ENCODE assay signal across 21 cellular contexts in genomic region chr10:69879628-69880257, GRCh38.
DNase-seq lines count a peak whose midpoint lies in the region; ATAC-seq, FAIRE-seq and TF ChIP-seq lines count a peak whose summit lies in the region.
"Had no signal": no experiment of that assay in that cellular context is flagged by ENCODE, and none has a peak within 500 bp of the region (broad histone marks: within the 10 kb centered on the region; RNA-seq: fewer than 3 reads in every experiment).

No MANE protein-coding gene starts in this region.

- no peaks in the 10 kb centered on the region for H4K20me1 ChIP-seq in H1 (replicated peaks in 1 of 2; ENCODE audit: control insufficient read depth in 1 of 2, insufficient read depth in 2 of 2, low read length in 2 of 2)

- no peak overlapping the region for H3K4ac ChIP-seq in H1 (replicated peaks; ENCODE audit: insufficient read length, low read depth, low read length)

- no peak for FAIRE-seq in H1 (lab: Jason Lieb, UNC)
- FAIRE-seq: GM12892 had no signal

- H3K9ac ChIP-seq in H1 (replicated peaks in 1 of 4; ENCODE audit: extremely low read depth in 1 of 4, low read depth in 3 of 4, low read length in 3 of 4): no peak overlapping the region

- H3K9me3 ChIP-seq in H1 (ENCODE audit: insufficient read depth in 2 of 2, low read depth in 1 of 2, low read length in 1 of 2): no peaks in the 10 kb centered on the region

- no peak overlapping the region for H2BK120ac ChIP-seq in H1 (replicated peaks; ENCODE audit: low read depth, low read length)

- no peak overlapping the region for H3K56ac ChIP-seq in H1 (replicated peaks; ENCODE audit: insufficient read length, low read depth, low read length)

- 0 out of 2 replicates have a peak overlapping the region, but pooled peaks have one; percentile 42 for H4K8ac ChIP-seq in H1 (ENCODE audit: extremely low read depth, insufficient read depth, low read length)

- no peak for DNase-seq in activated naive CD4-positive, alpha-beta T cell treated with Interleukin-2 at 50 U/mL for 16 hours
- DNase-seq in H1 (ENCODE audit: low read depth in 1 of 2, low spot score in 2 of 2) (no peak), DMS79 treated with DMSO at 0.1 percent for 48 hours (lab: John Stamatoyannopoulos, UW) (no peak), NCI-H1436 treated with DMSO at 0.1 percent for 48 hours (lab: John Stamatoyannopoulos, UW) (no peak)
- no peak for DNase-seq in stimulated activated naive B cell treated with anti-CD40 and anti-IgM and Interleukin-4, amounts not matched to agents 10 μg/mL and 1 μg/mL and 100 μg/mL, for 72 hours
- DNase-seq: 8988T; CD4-positive, CD25-positive, alpha-beta regulatory T cell; COR-L47; GF-D8; NCI-H1105; NCI-H187 treated with DMSO at 0.1 percent for 48 hours; NCI-H345; NCI-H524 treated with DMSO at 0.1 percent for 48 hours; PC-3; RPMI8226; SHP77 treated with DMSO at 0.1 percent for 48 hours had no signal

- H4K5ac ChIP-seq in H1 (ENCODE audit: insufficient read length, low read depth, low read length): no peak overlapping the region

- no peak for TF ChIP-seq RAD21 in H1 (IDR thresholded peaks at IDR 0.05 in 1 of 2, conservative IDR thresholded peaks at IDR 0.05 in 1 of 2; ENCODE audit: low read depth in 2 of 2, low read length in 2 of 2)

- H3K27me3 Mint-ChIP-seq in activated naive CD4-positive, alpha-beta T cell treated with anti-CD3 and anti-CD28 coated beads, Interleukin-2, amount 50 U/mL, for 24 hours: peaks cover 4% of the 10 kb centered on the region
- H3K27me3 Mint-ChIP-seq in nephron (ENCODE audit: low read depth): peaks cover 21% of the 10 kb centered on the region
- peaks cover 16 to 31% of the 10 kb centered on the region in 2 donors for H3K27me3 Mint-ChIP-seq in stimulated activated naive B cell treated with anti-CD40 and anti-IgM and Interleukin-4, amounts not matched to agents 10 μg/mL and 1 μg/mL and 100 μg/mL, for 72 hours

- H3K27me3 ChIP-seq in H1 (replicated peaks in 1 of 4; ENCODE audit: control insufficient read depth in 3 of 4, extremely low read depth in 1 of 4, insufficient read depth in 3 of 4, low read length in 3 of 4): no peaks in the 10 kb centered on the region; a peak in 3 of 7 replicates

- H3K9me3 Mint-ChIP-seq in activated naive CD4-positive, alpha-beta T cell treated with anti-CD3 and anti-CD28 coated beads, Interleukin-2, amount 50 U/mL, for 24 hours: no peaks in the 10 kb centered on the region
- H3K9me3 Mint-ChIP-seq in nephron: no peaks in the 10 kb centered on the region
- H3K9me3 Mint-ChIP-seq in stimulated activated naive B cell treated with anti-CD40 and anti-IgM and Interleukin-4, amounts not matched to agents 10 μg/mL and 1 μg/mL and 100 μg/mL, for 72 hours: no peaks in the 10 kb centered on the region
- H3K9me3 Mint-ChIP-seq: CD4-positive, CD25-positive, alpha-beta regulatory T cell had no signal

- H3K27ac ChIP-seq in H1 (ENCODE audit: low read depth, low read length): no peak overlapping the region

- peak overlapping the region; percentile 73; the same call in 1 of the 2 replicates for H2BK12ac ChIP-seq in H1 (ENCODE audit: low read depth, low read length)

- H4K91ac ChIP-seq in H1 (replicated peaks; ENCODE audit: insufficient read length, low read length): peak overlapping the region; percentile 77

- no peak for TF ChIP-seq EP300 in H1 (IDR thresholded peaks at IDR 0.05; ENCODE audit: borderline replicate concordance in 1 of 2, low read depth in 2 of 2, low read length in 2 of 2)

- H3K36me3 Mint-ChIP-seq in activated naive CD4-positive, alpha-beta T cell treated with anti-CD3 and anti-CD28 coated beads, Interleukin-2, amount 50 U/mL, for 24 hours: no peaks in the 10 kb centered on the region
- no peaks in the 10 kb centered on the region for H3K36me3 Mint-ChIP-seq in nephron (ENCODE audit: low read depth)
- H3K36me3 Mint-ChIP-seq in stimulated activated naive B cell treated with anti-CD40 and anti-IgM and Interleukin-4, amounts not matched to agents 10 μg/mL and 1 μg/mL and 100 μg/mL, for 72 hours: no peaks in the 10 kb centered on the region
- H3K36me3 Mint-ChIP-seq: CD4-positive, CD25-positive, alpha-beta regulatory T cell had no signal

- POLR2A ChIA-PET in H1 (lab: Charles Lee; ENCODE audit: partially characterized antibody): interaction anchor here (0.8 to 1.1 kb wide), 6 partner anchors 12 to 52 kb away, joined by 3 to 4 read pairs (median 3); no protein-coding TSS in a partner anchor

- WGBS in H1 (ENCODE audit: extremely low coverage in 1 of 2, insufficient coverage in 1 of 2, insufficient read length in 1 of 2, insufficient replicate concordance in 2 of 2, low coverage in 1 of 2, low lambda C conversion rate in 2 of 2, missing lambda C conversion rate in 1 of 2), 2 experiments: 78% methylated on average over 13 of the region's 13 CpGs; no CpG with 5 or more reads in 1 of the 2 experiments

- H3K23me2 ChIP-seq in H1 (ENCODE audit: low read depth, low read length): peaks cover 2% of the 10 kb centered on the region; the same call in 1 of the 2 replicates

- peaks cover 4 to 33% (median 21%) of the 10 kb centered on the region in 4 experiments for H3K4me1 ChIP-seq in H1 (replicated peaks in 1 of 4; ENCODE audit: control insufficient read depth in 3 of 4, insufficient read depth in 4 of 4, low read length in 3 of 4)

- CTCF ChIA-PET in H1 (lab: Charles Lee; ENCODE audit: partially characterized antibody): interaction anchor here (0.6 to 4.8 kb wide), 16 partner anchors 8 to 129 kb away, joined by 3 to 21 read pairs (median 6); no protein-coding TSS in a partner anchor

- H3K14ac ChIP-seq in H1 (ENCODE audit: insufficient read length): no peak overlapping the region

- ATAC-seq in stimulated activated naive B cell treated with anti-CD40 and anti-IgM and Interleukin-4, amounts not matched to agents 10 μg/mL and 1 μg/mL and 100 μg/mL, for 72 hours (replicated peaks): no peak
- ATAC-seq in HG03378 (IDR thresholded peaks at IDR 0.05; ENCODE audit: unreplicated experiment): no peak
- ATAC-seq: PC-3, SK-N-SH treated with all-trans-retinoic acid at 6 μM for 48 hours had no signal

- no peak overlapping the region for H3K4me2 ChIP-seq in H1 (ENCODE audit: insufficient read depth in 1 of 2, low read depth in 2 of 2, low read length in 2 of 2)

- peak overlapping the region; percentile 73 for H3K27ac Mint-ChIP-seq in activated naive CD4-positive, alpha-beta T cell treated with anti-CD3 and anti-CD28 coated beads, Interleukin-2, amount 50 U/mL, for 24 hours
- peak overlapping the region; percentile 62 to 66 (median 63) for H3K27ac Mint-ChIP-seq in nephron
- H3K27ac Mint-ChIP-seq in stimulated activated naive B cell treated with anti-CD40 and anti-IgM and Interleukin-4, amounts not matched to agents 10 μg/mL and 1 μg/mL and 100 μg/mL, for 72 hours: peak overlapping the region; percentile 39
- H3K27ac Mint-ChIP-seq: CD4-positive, CD25-positive, alpha-beta regulatory T cell had no signal

- H3K79me1 ChIP-seq in H1 (ENCODE audit: low read depth, low read length): no peaks in the 10 kb centered on the region

- no peaks in the 10 kb centered on the region for H3K4me1 Mint-ChIP-seq in activated naive CD4-positive, alpha-beta T cell treated with anti-CD3 and anti-CD28 coated beads, Interleukin-2, amount 50 U/mL, for 24 hours
- H3K4me1 Mint-ChIP-seq in nephron: peaks cover 59% of the 10 kb centered on the region
- H3K4me1 Mint-ChIP-seq in stimulated activated naive B cell treated with anti-CD40 and anti-IgM and Interleukin-4, amounts not matched to agents 10 μg/mL and 1 μg/mL and 100 μg/mL, for 72 hours: peaks cover 0 to 13% of the 10 kb centered on the region in 2 donors
- H3K4me1 Mint-ChIP-seq: CD4-positive, CD25-positive, alpha-beta regulatory T cell had no signal

- H2AFZ ChIP-seq in H1 (ENCODE audit: low read length): no peak overlapping the region

- 0 out of 2 replicates have a peak overlapping the region, but pooled peaks have one; percentile 53 for H2BK15ac ChIP-seq in H1 (ENCODE audit: low read length)

- no peak for TF ChIP-seq POLR2A in H1 (IDR thresholded peaks at IDR 0.05; ENCODE audit: control extremely low read depth in 1 of 2, low read depth in 2 of 2, low read length in 2 of 2)

- peak overlapping the region; percentile 63; the same call in 1 of the 2 replicates for H3K18ac ChIP-seq in H1 (ENCODE audit: extremely low read depth, low read length)

- no peaks in the 10 kb centered on the region for H3K36me3 ChIP-seq in H1 (ENCODE audit: control insufficient read depth in 2 of 4, insufficient read depth in 4 of 4, low read length in 3 of 4)

- peak overlapping the region; percentile 67; the same call in 1 of the 2 replicates for H2BK5ac ChIP-seq in H1 (ENCODE audit: low read depth, low read length)

- no peak overlapping the region for H3K4me3 ChIP-seq in H1 (ENCODE audit: extremely low read depth in 1 of 4, insufficient read depth in 2 of 4, low read depth in 3 of 4, low read length in 4 of 4)

- no peak overlapping the region for H3K4me3 Mint-ChIP-seq in activated naive CD4-positive, alpha-beta T cell treated with anti-CD3 and anti-CD28 coated beads, Interleukin-2, amount 50 U/mL, for 24 hours
- peak overlapping the region; percentile 30 to 46 (median 36) for H3K4me3 Mint-ChIP-seq in nephron
- no peak overlapping the region for H3K4me3 Mint-ChIP-seq in stimulated activated naive B cell treated with anti-CD40 and anti-IgM and Interleukin-4, amounts not matched to agents 10 μg/mL and 1 μg/mL and 100 μg/mL, for 72 hours
- H3K4me3 Mint-ChIP-seq: CD4-positive, CD25-positive, alpha-beta regulatory T cell had no signal

- TF ChIP-seq CTCF in H1 (IDR thresholded peaks at IDR 0.05; ENCODE audit: control extremely low read depth in 1 of 3, insufficient read depth in 1 of 3, low read depth in 1 of 3, low read length in 3 of 3) (no peak), nephron (IDR thresholded peaks at IDR 0.05; ENCODE audit: unreplicated experiment in 3 of 3) (no peak)

- peak overlapping the region; percentile 75; the same call in 1 of the 2 replicates for H2AK5ac ChIP-seq in H1 (ENCODE audit: low read depth, low read length)

- no peaks in the 10 kb centered on the region for H3K79me2 ChIP-seq in H1 (ENCODE audit: control insufficient read depth in 1 of 2, insufficient read depth in 2 of 2, low read length in 2 of 2)

- peak overlapping the region; percentile 67 for H2BK20ac ChIP-seq in H1 (ENCODE audit: low read length)

- no peak overlapping the region for H3K23ac ChIP-seq in H1 (ENCODE audit: insufficient read length)

TF ChIP-seq in H1, 55 proteins besides CTCF, POLR2A, EP300 and RAD21 (continues in another document):
- TF ChIP-seq SIX5 (IDR thresholded peaks at IDR 0.05; ENCODE audit: low read depth, low read length) (no peak), TAF1 (IDR thresholded peaks at IDR 0.05; ENCODE audit: low read depth, low read length) (no peak), SIN3A (conservative IDR thresholded peaks at IDR 0.05 in 1 of 2, IDR thresholded peaks at IDR 0.05 in 1 of 2; ENCODE audit: low read depth in 1 of 2, low read length in 2 of 2) (no peak), KDM5A (IDR thresholded peaks at IDR 0.05; ENCODE audit: low read length) (no peak)

Comparison
In these comparisons a context has a peak if more than half of its experiments do, and no peak if none do; other contexts are left out.
1. H3K4me3 Mint-ChIP-seq: peak in nephron (3 of 3); none in activated naive CD4-positive, alpha-beta T cell treated with anti-CD3 and anti-CD28 coated beads, Interleukin-2, amount 50 U/mL, for 24 hours (single experiment) and stimulated activated naive B cell treated with anti-CD40 and anti-IgM and Interleukin-4, amounts not matched to agents 10 μg/mL and 1 μg/mL and 100 μg/mL, for 72 hours (0 of 2).
2. Peak in every context shown above with its lines, with median percentiles within 50 percentile points of each other: H3K27ac Mint-ChIP-seq.